Comparison of ENCODE assay signal across 1 cellular context in genomic region chr16:8634991-8635736, GRCh38.
A peak's percentile ranks its signal among the peaks of the same experiment; 100 is the strongest.
TF ChIP-seq lines count a peak whose summit lies in the region.

No MANE protein-coding gene starts in this region.

TF ChIP-seq in K562, 482 proteins besides CTCF, POLR2A, EP300 and RAD21 (continued from another document and continues in another):
- TF ChIP-seq ZBTB40 (IDR thresholded peaks at IDR 0.05) = no peak
- no peak for TF ChIP-seq ZBTB40 (CRISPR knock-in tag; IDR thresholded peaks at IDR 0.05)
- TF ChIP-seq MXI1 (IDR thresholded peaks at IDR 0.05; ENCODE audit: low read depth, low read length) = no peak
- TF ChIP-seq SNAPC5 (CRISPR knock-in tag; IDR thresholded peaks at IDR 0.05) = no peak
- TF ChIP-seq HEY1 (CRISPR knock-in tag; IDR thresholded peaks at IDR 0.05; ENCODE audit: borderline replicate concordance) = no peak
- no peak for TF ChIP-seq MIER1 (IDR thresholded peaks at IDR 0.05; ENCODE audit: low read depth)
- no peak for TF ChIP-seq CEBPZ (IDR thresholded peaks at IDR 0.05; ENCODE audit: borderline replicate concordance, low read depth, low read length)
- no peak for TF ChIP-seq MXD1 (CRISPR knock-in tag; IDR thresholded peaks at IDR 0.05; ENCODE audit: borderline replicate concordance, poor library complexity, severe bottlenecking)
- TF ChIP-seq HNRNPL (IDR thresholded peaks at IDR 0.05; ENCODE audit: low read depth, low read length) = no peak
- TF ChIP-seq KAT8 (IDR thresholded peaks at IDR 0.05; ENCODE audit: low read depth) = no peak
- no peak for TF ChIP-seq CTBP1 (IDR thresholded peaks at IDR 0.05; ENCODE audit: borderline replicate concordance)
- no peak for TF ChIP-seq NCOA1 (IDR thresholded peaks at IDR 0.05; ENCODE audit: low read depth)
- no peak for TF ChIP-seq CBX2 (IDR thresholded peaks at IDR 0.05; ENCODE audit: insufficient read depth, low read length, poor library complexity, severe bottlenecking)
- no peak for TF ChIP-seq PKNOX1 (IDR thresholded peaks at IDR 0.05)
- TF ChIP-seq MAFG (tag; conservative IDR thresholded peaks at IDR 0.05) = peak; percentile 47
- TF ChIP-seq ZNF431 (CRISPR knock-in tag; IDR thresholded peaks at IDR 0.05) = no peak
- TF ChIP-seq CBX1 (IDR thresholded peaks at IDR 0.05; ENCODE audit: low read depth) = no peak
- TF ChIP-seq FOSL1 (tag; conservative IDR thresholded peaks at IDR 0.05) = no peak
- no peak for TF ChIP-seq USF2 (CRISPR knock-in tag; IDR thresholded peaks at IDR 0.05)
- TF ChIP-seq NFYB (IDR thresholded peaks at IDR 0.05; ENCODE audit: extremely low read depth, insufficient read length) = no peak
- TF ChIP-seq CCNT2 (IDR thresholded peaks at IDR 0.05; ENCODE audit: borderline replicate concordance, extremely low read depth, insufficient read length, low read depth, low read length) = no peak
- no peak for TF ChIP-seq MTF1 (CRISPR knock-in tag; IDR thresholded peaks at IDR 0.05; ENCODE audit: borderline replicate concordance)
- TF ChIP-seq RBM15 (IDR thresholded peaks at IDR 0.05; ENCODE audit: insufficient read depth, low read length) = no peak
- TF ChIP-seq NUFIP1 (IDR thresholded peaks at IDR 0.05; ENCODE audit: partially characterized antibody) = no peak
- TF ChIP-seq PTBP1 (IDR thresholded peaks at IDR 0.05; ENCODE audit: low read depth, low read length) = no peak
- no peak for TF ChIP-seq ZNF41 (CRISPR knock-in tag; conservative IDR thresholded peaks at IDR 0.05)
- TF ChIP-seq ZNF707 (CRISPR knock-in tag; conservative IDR thresholded peaks at IDR 0.05) = no peak
- no peak for TF ChIP-seq KLF10 (CRISPR knock-in tag; IDR thresholded peaks at IDR 0.05)
- peak; percentile 69; the same call in 1 of the 2 replicates for TF ChIP-seq ZNF592 (IDR thresholded peaks at IDR 0.05)
- no peak for TF ChIP-seq NCOA6 (IDR thresholded peaks at IDR 0.05)
- no peak for TF ChIP-seq HOXB6 (CRISPR knock-in tag; IDR thresholded peaks at IDR 0.05; ENCODE audit: borderline replicate concordance)
- no peak for TF ChIP-seq NFE2L1 (tag; IDR thresholded peaks at IDR 0.05; ENCODE audit: borderline replicate concordance, low read depth)
- TF ChIP-seq ZBTB5 (IDR thresholded peaks at IDR 0.05) = no peak
- no peak for TF ChIP-seq ZBTB34 (CRISPR knock-in tag; IDR thresholded peaks at IDR 0.05)
- TF ChIP-seq RNF2 (IDR thresholded peaks at IDR 0.05) = no peak
